In the genomic region with DNA sequence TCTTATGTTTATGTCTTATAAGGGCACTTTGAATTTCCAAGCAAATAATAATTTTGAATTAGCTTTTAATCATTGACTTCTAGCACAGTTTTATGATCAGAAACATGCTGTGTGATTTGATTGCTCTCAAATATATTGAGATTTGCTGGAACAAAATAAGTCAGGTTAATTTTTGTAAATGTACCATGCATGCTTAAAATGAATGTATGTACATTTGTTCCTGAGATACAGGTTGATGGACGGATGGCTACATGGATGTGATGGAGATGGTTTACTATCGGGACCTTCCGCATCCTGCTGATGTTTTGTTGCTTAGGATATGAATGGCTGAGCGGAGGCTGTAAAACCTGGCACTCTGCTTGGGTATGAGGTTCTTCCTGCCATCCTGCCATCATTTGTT, we compare ENCODE assay signal across 8 cellular contexts. TPM values are rescaled to one million over a fixed set of nuclear protein-coding genes. Genes with fewer than 3 reads are reported as not detected.
DNase-seq lines count a peak whose midpoint lies in the region; ATAC-seq, FAIRE-seq and TF ChIP-seq lines count a peak whose summit lies in the region.
"Not testable (repeated sequence)": the region's sequence is repeated elsewhere in the genome, so short reads cannot be mapped to it uniquely, and the experiment has no call there.

NPIPA1 (plus strand) TSS at position 301 of the 400 bp plus-strand sequence; CDS start at position 301, 0 bp downstream.

- not testable (repeated sequence) for TF ChIP-seq RAD21 in A549 (conservative IDR thresholded peaks at IDR 0.05 in 1 of 2, IDR thresholded peaks at IDR 0.05 in 1 of 2); neural cell (conservative IDR thresholded peaks at IDR 0.05)

- not testable (repeated sequence) for ATAC-seq in A549

- H3K36me3 Mint-ChIP-seq in activated CD4-positive, alpha-beta memory T cell treated with anti-CD3 and anti-CD28 coated beads, Interleukin-2, amount 10 ng/mL, durations not matched to agents 7 days and 5 days (ENCODE audit: low read depth); MCF 10A (ENCODE audit: insufficient read depth, unreplicated experiment): not testable (repeated sequence)

- not testable (repeated sequence) for H3K4me2 ChIP-seq in A549; neural cell (ENCODE audit: low read length)

- CTCF ChIA-PET in A549 (lab: Yijun Ruan, JAX); activated CD4-positive, alpha-beta memory T cell treated with anti-CD3 and anti-CD28 coated beads, Interleukin-2, amount 10 ng/mL, durations not matched to agents 7 days and 5 days (lab: Charles Lee); MCF 10A (lab: Yijun Ruan, JAX): not testable (repeated sequence)

- no CpG with 5 or more reads among the region's 4 CpGs for WGBS in A549 (ENCODE audit: missing lambda C conversion rate)
- no CpG with 5 or more reads among the region's 4 CpGs for WGBS in spleen, 5 donors

- not testable (repeated sequence) for H3K79me2 ChIP-seq in neural cell (replicated peaks; ENCODE audit: insufficient read depth, low read length)

- H3K27me3 Mint-ChIP-seq in activated CD4-positive, alpha-beta memory T cell treated with anti-CD3 and anti-CD28 coated beads, Interleukin-2, amount 10 ng/mL, durations not matched to agents 7 days and 5 days; MCF 10A (ENCODE audit: insufficient read depth, unreplicated experiment): not testable (repeated sequence)

- H3K36me3 ChIP-seq in MG63; kidney epithelial cell (ENCODE audit: control insufficient read depth, insufficient read depth, low read length); neural cell (ENCODE audit: insufficient read depth, low read length): not testable (repeated sequence)
- peaks cover 0 to 13% (median 1%) of the 10 kb centered on the region in 6 donors for H3K36me3 ChIP-seq in spleen

- H3K4me3 Mint-ChIP-seq in activated CD4-positive, alpha-beta memory T cell treated with anti-CD3 and anti-CD28 coated beads, Interleukin-2, amount 10 ng/mL, durations not matched to agents 7 days and 5 days; MCF 10A (ENCODE audit: unreplicated experiment): not testable (repeated sequence)

- not testable (repeated sequence) for H3K9me3 Mint-ChIP-seq in activated CD4-positive, alpha-beta memory T cell treated with anti-CD3 and anti-CD28 coated beads, Interleukin-2, amount 10 ng/mL, durations not matched to agents 7 days and 5 days; MCF 10A (ENCODE audit: unreplicated experiment)

- TF ChIP-seq EP300 in A549 (IDR thresholded peaks at IDR 0.05); neural cell (conservative IDR thresholded peaks at IDR 0.05; ENCODE audit: poor library complexity, severe bottlenecking): not testable (repeated sequence)

- DNase-seq in A549 (ENCODE audit: low read depth in 1 of 2, low spot score in 1 of 2); MG63; activated CD4-positive, alpha-beta memory T cell treated with anti-CD3 and anti-CD28 coated beads, Interleukin-2, amount 10 ng/mL, durations not matched to agents 7 days and 5 days; MCF 10A (ENCODE audit: unreplicated experiment); fibroblast of the aortic adventitia (ENCODE audit: low read depth); kidney epithelial cell (ENCODE audit: low read depth); spleen: not testable (repeated sequence)

- H3K4me1 ChIP-seq in A549, spleen: not testable (repeated sequence)

- H3K27me3 ChIP-seq in MG63; kidney epithelial cell (ENCODE audit: control insufficient read depth, insufficient read depth, low read length); neural cell (ENCODE audit: insufficient read depth, low read depth, low read length); spleen (replicated peaks in 1 of 7): not testable (repeated sequence)

- H2AFZ ChIP-seq in neural cell (ENCODE audit: low read depth, low read length): not testable (repeated sequence)

- not testable (repeated sequence) for BruUV-seq in MCF 10A (replicated peaks; lab: Mats Ljungman, UMichigan)

- not testable (repeated sequence) for TF ChIP-seq CTCF in A549 (IDR thresholded peaks at IDR 0.05); MCF 10A (IDR thresholded peaks at IDR 0.05; ENCODE audit: unreplicated experiment); fibroblast of the aortic adventitia (IDR thresholded peaks at IDR 0.05; ENCODE audit: insufficient read depth, low read length); kidney epithelial cell (IDR thresholded peaks at IDR 0.05; ENCODE audit: insufficient read depth, low read length, poor library complexity, severe bottlenecking); neural cell (IDR thresholded peaks at IDR 0.05; ENCODE audit: poor library complexity, severe bottlenecking); spleen (IDR thresholded peaks at IDR 0.05 in 8 of 11, conservative IDR thresholded peaks at IDR 0.05 in 3 of 11)

- H3K4me3 ChIP-seq in A549; MG63; fibroblast of the aortic adventitia (ENCODE audit: low read depth, low read length); kidney epithelial cell (ENCODE audit: low read depth, low read length); neural cell (ENCODE audit: low read length); spleen: not testable (repeated sequence)

- intact Hi-C loops in MCF 10A (cut with micrococcal nuclease); spleen (cut with DNase I; ENCODE audit: low total_unique reads): not testable (repeated sequence)

- TF ChIP-seq POLR2A in A549 (IDR thresholded peaks at IDR 0.05; ENCODE audit: low read length); spleen (IDR thresholded peaks at IDR 0.05): not testable (repeated sequence)

- H3F3A ChIP-seq in neural cell (ENCODE audit: insufficient read depth, low read length, poor library complexity, severe bottlenecking): not testable (repeated sequence)

- H4K20me1 ChIP-seq in neural cell (ENCODE audit: insufficient read depth): not testable (repeated sequence)

- H3K9ac ChIP-seq in neural cell (ENCODE audit: low read length): not testable (repeated sequence)

- not testable (repeated sequence) for H3K9me3 ChIP-seq in A549; MG63; neural cell (ENCODE audit: low read length); spleen

- POLR2A ChIA-PET in A549 (lab: Yijun Ruan, JAX); activated CD4-positive, alpha-beta memory T cell treated with anti-CD3 and anti-CD28 coated beads, Interleukin-2, amount 10 ng/mL, durations not matched to agents 7 days and 5 days (lab: Charles Lee); MCF 10A (lab: Yijun Ruan, JAX): not testable (repeated sequence)

- not testable (repeated sequence) for H3K27ac Mint-ChIP-seq in activated CD4-positive, alpha-beta memory T cell treated with anti-CD3 and anti-CD28 coated beads, Interleukin-2, amount 10 ng/mL, durations not matched to agents 7 days and 5 days; MCF 10A (ENCODE audit: low read depth, unreplicated experiment)

- H3K4me1 Mint-ChIP-seq in activated CD4-positive, alpha-beta memory T cell treated with anti-CD3 and anti-CD28 coated beads, Interleukin-2, amount 10 ng/mL, durations not matched to agents 7 days and 5 days; MCF 10A (ENCODE audit: insufficient read depth, unreplicated experiment): not testable (repeated sequence)

- H3K27ac ChIP-seq in A549; neural cell (ENCODE audit: low read length); spleen: not testable (repeated sequence)

- not testable (repeated sequence) for H3K9me2 ChIP-seq in neural cell (ENCODE audit: insufficient read depth, low read length)

- FAIRE-seq in A549 (lab: Jason Lieb, UNC): not testable (repeated sequence)

RNA-seq across cellular contexts. Expression of gene NPIPA1, which starts in this region (rescaled TPM):
- polyA plus RNA-seq in A549 (2011; rRNA removed): 55.6 and 62.7 TPM in 2 replicates
- polyA plus RNA-seq in A549 (2012; cell fraction: cytosol; rRNA removed): 45.4 and 59.4 TPM in 2 replicates
- 191 and 201 TPM in 2 replicates for polyA plus RNA-seq in A549 (2012; cell fraction: nucleus; rRNA removed)
- 55.4 to 61.2 TPM (median 59.9 TPM) in 3 replicates for polyA plus RNA-seq in A549 (2017; fragmentation: RNase III; extraction: RNeasy Plus Mini Kit Qiagen cat#74134 plus additional on column Dnase treatment)
- polyA minus RNA-seq in A549 (2011; rRNA and poly(A)+ RNA removed): 11.1 and 16.3 TPM in 2 replicates
- total RNA-seq in MG63 (2014; rRNA removed; shearing (Covaris generic); ENCODE audit: low replicate concordance): 21.7 and 24.1 TPM in 2 replicates
- 10 to 100 TPM; 84.1 TPM for total RNA-seq in activated CD4-positive, alpha-beta memory T cell treated with anti-CD3 and anti-CD28 coated beads, Interleukin-2, amount 10 ng/mL, durations not matched to agents 7 days and 5 days
- 212 and 215 TPM in 2 replicates for total RNA-seq in MCF 10A (2022)
- 47.7 and 52.7 TPM in 2 replicates for total RNA-seq in fibroblast of the aortic adventitia (ENCODE audit: low replicate concordance)
- total RNA-seq in kidney epithelial cell: 26.4 and 28.2 TPM in 2 replicates
- 124 and 151 TPM in 2 replicates for polyA plus RNA-seq in neural cell
- polyA minus RNA-seq in neural cell: 33.1 and 43.5 TPM in 2 replicates
- 100 to 1,000 TPM in 2 of 7 donors, 10 to 100 TPM in 5; 61.4 to 119 (median 78.2) TPM for total RNA-seq in spleen
- polyA plus RNA-seq in spleen: 10 to 100 TPM; 56.4 to 61.2 (median 58.5) TPM
